11 cellular contexts compared by ENCODE assay signal in the genomic region with DNA sequence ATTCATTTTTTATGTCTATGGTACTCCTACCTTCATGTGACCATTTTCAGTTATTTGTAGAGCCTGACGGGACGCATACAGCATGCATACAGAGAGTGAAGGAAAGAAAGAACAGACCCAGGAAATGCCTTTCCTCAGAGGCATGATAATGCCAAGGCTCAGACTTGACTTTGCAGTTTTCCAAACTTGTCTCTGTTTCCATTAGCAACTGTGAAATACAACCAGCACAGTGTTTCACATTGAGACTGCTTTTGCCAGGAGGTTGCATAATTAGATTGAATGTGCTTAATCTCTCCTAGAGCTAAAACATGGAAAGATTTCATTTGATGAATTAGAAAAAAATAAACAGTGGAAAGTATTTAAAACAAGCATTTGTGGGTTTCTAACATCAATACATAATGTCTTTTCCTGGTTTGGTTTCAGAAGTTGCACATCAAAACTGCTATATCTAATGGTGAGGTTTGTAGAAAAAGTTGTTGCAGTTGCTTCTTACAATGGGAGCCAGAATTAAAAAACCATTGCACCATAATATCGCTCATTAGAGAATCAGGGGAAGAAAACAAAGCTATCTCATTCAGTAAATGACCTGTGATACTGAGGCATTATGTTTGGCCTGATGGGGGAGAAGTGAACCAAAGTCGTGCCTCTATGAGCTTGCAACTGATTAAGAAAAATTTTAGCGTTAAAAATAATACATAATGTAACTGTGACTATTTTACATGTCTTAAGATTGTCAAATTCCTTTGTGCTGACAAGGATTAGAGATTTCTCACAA.
DNase-seq lines count a peak whose midpoint lies in the region; ATAC-seq and TF ChIP-seq lines count a peak whose summit lies in the region.
"Had no signal": no experiment of that assay in that cellular context is flagged by ENCODE, and none has a peak within 500 bp of the region (broad histone marks: within the 10 kb centered on the region; RNA-seq: fewer than 3 reads in every experiment).

No MANE protein-coding gene starts in this region.

- H2AFZ ChIP-seq in fibroblast of lung (ENCODE audit: low read length) = no peak overlapping the region

- no peak overlapping the region for H3K9ac ChIP-seq in fibroblast of lung (ENCODE audit: insufficient read depth, low read length)

- no peaks in the 10 kb centered on the region for H3K27me3 ChIP-seq in fibroblast of lung (ENCODE audit: control insufficient read depth, insufficient read depth, low read length)
- no peaks in the 10 kb centered on the region for H3K27me3 ChIP-seq in transverse colon
- H3K27me3 ChIP-seq: neutrophil had no signal

- H3K27ac ChIP-seq in fibroblast of lung (ENCODE audit: insufficient read depth, low read length) = no peak overlapping the region
- peak overlapping the region; percentile 65 to 79 (median 70) for H3K27ac ChIP-seq in transverse colon
- H3K27ac ChIP-seq: neutrophil had no signal

- ATAC-seq in SK-N-SH treated with all-trans-retinoic acid at 6 μM for 48 hours = peak; percentile 82
- no peak for ATAC-seq in HG03342 (IDR thresholded peaks at IDR 0.05; ENCODE audit: unreplicated experiment)
- ATAC-seq: effector memory CD8-positive, alpha-beta T cell had no signal

- TF ChIP-seq EP300 in transverse colon (IDR thresholded peaks at IDR 0.05; ENCODE audit: low read depth) = peak; percentile 19

- no peaks in the 10 kb centered on the region for H3K4me1 ChIP-seq in fibroblast of lung (ENCODE audit: control insufficient read depth, extremely low read depth, insufficient read depth, low read length)
- peaks cover 0 to 10% (median 4%) of the 10 kb centered on the region in 4 donors for H3K4me1 ChIP-seq in transverse colon

- no peaks in the 10 kb centered on the region for H4K20me1 ChIP-seq in fibroblast of lung (ENCODE audit: control insufficient read depth, extremely low read depth, insufficient read depth, low read length)

- no peaks in the 10 kb centered on the region for H3K79me2 ChIP-seq in fibroblast of lung (ENCODE audit: control insufficient read depth, insufficient read depth, low read length)

- in situ Hi-C loops in transverse colon (cut with MboI; ENCODE audit: low pct_ligation_motif_present in 1 of 4, low pct_unique_long_range_greater_than_20kb in 1 of 4, low sequenced_read_pairs in 3 of 4) = no loop called here

- peak; percentile 80 to 82 for DNase-seq in fibroblast of lung (ENCODE audit: low read depth in 2 of 2)
- DNase-seq in middle frontal gyrus (ENCODE audit: extremely low spot score, low spot score) = peak; percentile 52
- DNase-seq in transverse colon = no peak
- no peak for DNase-seq in NCI-H187 treated with DMSO at 0.1 percent for 48 hours (lab: John Stamatoyannopoulos, UW)
- no peak for DNase-seq in NCI-H446 treated with DMSO at 0.1 percent for 48 hours (lab: John Stamatoyannopoulos, UW)
- DNase-seq in ecto neural progenitor cell (ENCODE audit: low spot score) = no peak
- DNase-seq: effector memory CD8-positive, alpha-beta T cell; NCI-H1436 treated with DMSO at 0.1 percent for 48 hours had no signal

- no peak for TF ChIP-seq POLR2A in transverse colon (IDR thresholded peaks at IDR 0.05)

- H3K36me3 ChIP-seq in fibroblast of lung (ENCODE audit: control insufficient read depth, insufficient read depth, low read length) (no peaks in the 10 kb centered on the region), transverse colon (no peaks in the 10 kb centered on the region)
- H3K36me3 ChIP-seq: neutrophil had no signal

- H3K9me3 ChIP-seq in fibroblast of lung (ENCODE audit: control insufficient read depth, insufficient read depth, low read depth, low read length) (no peaks in the 10 kb centered on the region), transverse colon (no peaks in the 10 kb centered on the region)
- H3K9me3 ChIP-seq: neutrophil had no signal

- H3K4me2 ChIP-seq in fibroblast of lung (ENCODE audit: extremely low read depth, insufficient read depth, low read length) = no peak overlapping the region

- intact Hi-C loops in transverse colon (cut with DNase I; ENCODE audit: low total_unique reads) = no loop called here

- TF ChIP-seq CTCF in fibroblast of lung (conservative IDR thresholded peaks at IDR 0.05 in 1 of 2, IDR thresholded peaks at IDR 0.05 in 1 of 2; ENCODE audit: low read depth in 1 of 2, low read length in 2 of 2) (no peak), transverse colon (IDR thresholded peaks at IDR 0.05) (no peak)

- WGBS in transverse colon (ENCODE audit: low coverage in 1 of 2), 2 donors = 62 to 64% methylated on average over 4 to 5 of the region's 5 CpGs

- H3K4me3 ChIP-seq in fibroblast of lung (replicated peaks in 1 of 4; ENCODE audit: control extremely low read depth in 1 of 4, insufficient read depth in 1 of 4, low read depth in 3 of 4, low read length in 4 of 4) (no peak overlapping the region), transverse colon (no peak overlapping the region)

TF ChIP-seq in SK-N-SH treated with all-trans-retinoic acid at 6 μM for 48 hours, 23 proteins besides CTCF, POLR2A, EP300 and RAD21:
- no peak for TF ChIP-seq ZFP3 (CRISPR knock-in tag; IDR thresholded peaks at IDR 0.05)
- TF ChIP-seq ESRRG (CRISPR knock-in tag; IDR thresholded peaks at IDR 0.05) = no peak
- TF ChIP-seq ZNF8 (CRISPR knock-in tag; IDR thresholded peaks at IDR 0.05) = no peak
- TF ChIP-seq ISL1 (CRISPR knock-in tag; IDR thresholded peaks at IDR 0.05) = no peak
- TF ChIP-seq BACH2 (CRISPR knock-in tag; IDR thresholded peaks at IDR 0.05; ENCODE audit: borderline replicate concordance) = no peak
- no peak for TF ChIP-seq PPARA (CRISPR knock-in tag; IDR thresholded peaks at IDR 0.05; ENCODE audit: borderline replicate concordance)
- no peak for TF ChIP-seq TOX (CRISPR knock-in tag; IDR thresholded peaks at IDR 0.05; ENCODE audit: borderline replicate concordance)
- no peak for TF ChIP-seq RARB (CRISPR knock-in tag; IDR thresholded peaks at IDR 0.05)
- no peak for TF ChIP-seq TCF4 (CRISPR knock-in tag; IDR thresholded peaks at IDR 0.05; ENCODE audit: borderline replicate concordance)
- no peak for TF ChIP-seq ZFP30 (CRISPR knock-in tag; IDR thresholded peaks at IDR 0.05)
- TF ChIP-seq, protein P1, sequence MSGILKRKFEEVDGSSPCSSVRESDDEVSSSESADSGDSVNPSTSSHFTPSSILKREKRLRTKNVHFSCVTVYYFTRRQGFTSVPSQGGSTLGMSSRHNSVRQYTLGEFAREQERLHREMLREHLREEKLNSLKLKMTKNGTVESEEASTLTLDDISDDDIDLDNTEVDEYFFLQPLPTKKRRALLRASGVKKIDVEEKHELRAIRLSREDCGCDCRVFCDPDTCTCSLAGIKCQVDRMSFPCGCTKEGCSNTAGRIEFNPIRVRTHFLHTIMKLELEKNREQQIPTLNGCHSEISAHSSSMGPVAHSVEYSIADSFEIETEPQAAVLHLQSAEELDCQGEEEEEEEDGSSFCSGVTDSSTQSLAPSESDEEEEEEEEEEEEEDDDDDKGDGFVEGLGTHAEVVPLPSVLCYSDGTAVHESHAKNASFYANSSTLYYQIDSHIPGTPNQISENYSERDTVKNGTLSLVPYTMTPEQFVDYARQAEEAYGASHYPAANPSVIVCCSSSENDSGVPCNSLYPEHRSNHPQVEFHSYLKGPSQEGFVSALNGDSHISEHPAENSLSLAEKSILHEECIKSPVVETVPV (CRISPR knock-in tag; IDR thresholded peaks at IDR 0.05) = no peak
- TF ChIP-seq, protein P2, sequence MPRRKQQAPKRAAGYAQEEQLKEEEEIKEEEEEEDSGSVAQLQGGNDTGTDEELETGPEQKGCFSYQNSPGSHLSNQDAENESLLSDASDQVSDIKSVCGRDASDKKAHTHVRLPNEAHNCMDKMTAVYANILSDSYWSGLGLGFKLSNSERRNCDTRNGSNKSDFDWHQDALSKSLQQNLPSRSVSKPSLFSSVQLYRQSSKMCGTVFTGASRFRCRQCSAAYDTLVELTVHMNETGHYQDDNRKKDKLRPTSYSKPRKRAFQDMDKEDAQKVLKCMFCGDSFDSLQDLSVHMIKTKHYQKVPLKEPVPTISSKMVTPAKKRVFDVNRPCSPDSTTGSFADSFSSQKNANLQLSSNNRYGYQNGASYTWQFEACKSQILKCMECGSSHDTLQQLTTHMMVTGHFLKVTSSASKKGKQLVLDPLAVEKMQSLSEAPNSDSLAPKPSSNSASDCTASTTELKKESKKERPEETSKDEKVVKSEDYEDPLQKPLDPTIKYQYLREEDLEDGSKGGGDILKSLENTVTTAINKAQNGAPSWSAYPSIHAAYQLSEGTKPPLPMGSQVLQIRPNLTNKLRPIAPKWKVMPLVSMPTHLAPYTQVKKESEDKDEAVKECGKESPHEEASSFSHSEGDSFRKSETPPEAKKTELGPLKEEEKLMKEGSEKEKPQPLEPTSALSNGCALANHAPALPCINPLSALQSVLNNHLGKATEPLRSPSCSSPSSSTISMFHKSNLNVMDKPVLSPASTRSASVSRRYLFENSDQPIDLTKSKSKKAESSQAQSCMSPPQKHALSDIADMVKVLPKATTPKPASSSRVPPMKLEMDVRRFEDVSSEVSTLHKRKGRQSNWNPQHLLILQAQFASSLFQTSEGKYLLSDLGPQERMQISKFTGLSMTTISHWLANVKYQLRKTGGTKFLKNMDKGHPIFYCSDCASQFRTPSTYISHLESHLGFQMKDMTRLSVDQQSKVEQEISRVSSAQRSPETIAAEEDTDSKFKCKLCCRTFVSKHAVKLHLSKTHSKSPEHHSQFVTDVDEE (CRISPR knock-in tag; IDR thresholded peaks at IDR 0.05) = no peak
- TF ChIP-seq CSDC2 (CRISPR knock-in tag; IDR thresholded peaks at IDR 0.05) = no peak
- TF ChIP-seq, protein P3, sequence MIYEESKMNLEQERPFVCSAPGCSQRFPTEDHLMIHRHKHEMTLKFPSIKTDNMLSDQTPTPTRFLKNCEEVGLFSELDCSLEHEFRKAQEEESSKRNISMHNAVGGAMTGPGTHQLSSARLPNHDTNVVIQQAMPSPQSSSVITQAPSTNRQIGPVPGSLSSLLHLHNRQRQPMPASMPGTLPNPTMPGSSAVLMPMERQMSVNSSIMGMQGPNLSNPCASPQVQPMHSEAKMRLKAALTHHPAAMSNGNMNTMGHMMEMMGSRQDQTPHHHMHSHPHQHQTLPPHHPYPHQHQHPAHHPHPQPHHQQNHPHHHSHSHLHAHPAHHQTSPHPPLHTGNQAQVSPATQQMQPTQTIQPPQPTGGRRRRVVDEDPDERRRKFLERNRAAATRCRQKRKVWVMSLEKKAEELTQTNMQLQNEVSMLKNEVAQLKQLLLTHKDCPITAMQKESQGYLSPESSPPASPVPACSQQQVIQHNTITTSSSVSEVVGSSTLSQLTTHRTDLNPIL (CRISPR knock-in tag; IDR thresholded peaks at IDR 0.05; ENCODE audit: low read depth) = no peak
- no peak for TF ChIP-seq GLIS3 (CRISPR knock-in tag; IDR thresholded peaks at IDR 0.05)
- no peak for TF ChIP-seq ARNTL (CRISPR knock-in tag; IDR thresholded peaks at IDR 0.05; ENCODE audit: borderline replicate concordance, low read depth)

Comparison
In these comparisons a context has a peak if more than half of its experiments do, and no peak if none do; other contexts are left out.
1. DNase-seq: peak in fibroblast of lung (2 of 2) and middle frontal gyrus (single experiment); none in transverse colon (single experiment), NCI-H187 treated with DMSO at 0.1 percent for 48 hours (single experiment), NCI-H446 treated with DMSO at 0.1 percent for 48 hours (single experiment) and ecto neural progenitor cell (single experiment).